1 cellular context compared by ENCODE assay signal in the genomic region with DNA sequence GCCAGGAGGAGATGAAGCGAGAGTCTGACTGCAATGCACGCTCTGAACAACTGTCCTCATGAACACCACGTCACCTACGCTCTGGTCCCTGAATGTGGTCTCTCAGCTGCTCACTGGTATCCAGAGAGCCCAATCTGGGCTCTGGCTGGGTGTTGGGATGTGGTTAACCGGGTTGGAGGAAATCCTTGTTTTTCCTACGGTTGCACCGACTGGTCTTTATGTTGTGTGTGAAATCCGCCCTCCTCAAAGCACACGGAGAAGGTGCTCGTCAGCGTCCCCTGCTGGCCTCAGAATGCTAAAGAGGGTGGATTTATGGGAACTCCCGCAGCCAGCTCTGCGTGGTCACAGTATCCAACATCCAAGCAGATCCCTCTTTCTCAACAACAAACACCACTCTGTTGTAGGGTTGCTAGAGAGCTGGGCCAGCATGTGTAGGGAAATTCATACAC.
A peak's percentile ranks its signal among the peaks of the same experiment; 100 is the strongest.
TF ChIP-seq lines count a peak whose summit lies in the region.

No MANE protein-coding gene starts in this region.

TF ChIP-seq in HepG2, 621 proteins besides CTCF, POLR2A, EP300 and RAD21 (continued from another document):
- TF ChIP-seq KAT2B (IDR thresholded peaks at IDR 0.05; ENCODE audit: borderline replicate concordance, low read depth, low read length) = no peak
- peak; percentile 40; the same call in 1 of the 2 replicates for TF ChIP-seq REPIN1 (CRISPR knock-in tag; IDR thresholded peaks at IDR 0.05; ENCODE audit: borderline replicate concordance, low read depth)
- peak; percentile 62 for TF ChIP-seq XRCC5 (optimal IDR thresholded peaks at IDR 0.05; ENCODE audit: low read length)
- no peak; the same call in 1 of the 2 replicates for TF ChIP-seq PITX1 (CRISPR knock-in tag; IDR thresholded peaks at IDR 0.05)
- TF ChIP-seq ZMAT3 (CRISPR knock-in tag; conservative IDR thresholded peaks at IDR 0.05) = no peak
- peak; percentile 81 for TF ChIP-seq SMC3 (IDR thresholded peaks at IDR 0.05; ENCODE audit: low read length)
- peak; percentile 74 for TF ChIP-seq STAG1 (CRISPR knock-in tag; IDR thresholded peaks at IDR 0.05)
- no peak for TF ChIP-seq ZNF232 (CRISPR knock-in tag; IDR thresholded peaks at IDR 0.05; ENCODE audit: borderline replicate concordance)
- TF ChIP-seq ISX (CRISPR knock-in tag; conservative IDR thresholded peaks at IDR 0.05) = no peak
- TF ChIP-seq, protein P1, sequence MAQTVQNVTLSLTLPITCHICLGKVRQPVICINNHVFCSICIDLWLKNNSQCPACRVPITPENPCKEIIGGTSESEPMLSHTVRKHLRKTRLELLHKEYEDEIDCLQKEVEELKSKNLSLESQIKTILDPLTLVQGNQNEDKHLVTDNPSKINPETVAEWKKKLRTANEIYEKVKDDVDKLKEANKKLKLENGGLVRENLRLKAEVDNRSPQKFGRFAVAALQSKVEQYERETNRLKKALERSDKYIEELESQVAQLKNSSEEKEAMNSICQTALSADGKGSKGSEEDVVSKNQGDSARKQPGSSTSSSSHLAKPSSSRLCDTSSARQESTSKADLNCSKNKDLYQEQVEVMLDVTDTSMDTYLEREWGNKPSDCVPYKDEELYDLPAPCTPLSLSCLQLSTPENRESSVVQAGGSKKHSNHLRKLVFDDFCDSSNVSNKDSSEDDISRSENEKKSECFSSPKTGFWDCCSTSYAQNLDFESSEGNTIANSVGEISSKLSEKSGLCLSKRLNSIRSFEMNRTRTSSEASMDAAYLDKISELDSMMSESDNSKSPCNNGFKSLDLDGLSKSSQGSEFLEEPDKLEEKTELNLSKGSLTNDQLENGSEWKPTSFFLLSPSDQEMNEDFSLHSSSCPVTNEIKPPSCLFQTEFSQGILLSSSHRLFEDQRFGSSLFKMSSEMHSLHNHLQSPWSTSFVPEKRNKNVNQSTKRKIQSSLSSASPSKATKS (CRISPR knock-in tag; IDR thresholded peaks at IDR 0.05) = no peak
- peak; percentile 42 for TF ChIP-seq ZFP36 (IDR thresholded peaks at IDR 0.05; ENCODE audit: borderline replicate concordance, low read depth, low read length, partially characterized antibody)
- no peak for TF ChIP-seq ZNF24 (IDR thresholded peaks at IDR 0.05)
- TF ChIP-seq ZBTB7B (CRISPR knock-in tag; IDR thresholded peaks at IDR 0.05) = no peak
- TF ChIP-seq, protein P2, sequence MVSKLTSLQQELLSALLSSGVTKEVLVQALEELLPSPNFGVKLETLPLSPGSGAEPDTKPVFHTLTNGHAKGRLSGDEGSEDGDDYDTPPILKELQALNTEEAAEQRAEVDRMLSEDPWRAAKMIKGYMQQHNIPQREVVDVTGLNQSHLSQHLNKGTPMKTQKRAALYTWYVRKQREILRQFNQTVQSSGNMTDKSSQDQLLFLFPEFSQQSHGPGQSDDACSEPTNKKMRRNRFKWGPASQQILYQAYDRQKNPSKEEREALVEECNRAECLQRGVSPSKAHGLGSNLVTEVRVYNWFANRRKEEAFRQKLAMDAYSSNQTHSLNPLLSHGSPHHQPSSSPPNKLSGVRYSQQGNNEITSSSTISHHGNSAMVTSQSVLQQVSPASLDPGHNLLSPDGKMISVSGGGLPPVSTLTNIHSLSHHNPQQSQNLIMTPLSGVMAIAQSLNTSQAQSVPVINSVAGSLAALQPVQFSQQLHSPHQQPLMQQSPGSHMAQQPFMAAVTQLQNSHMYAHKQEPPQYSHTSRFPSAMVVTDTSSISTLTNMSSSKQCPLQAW (CRISPR knock-in tag; IDR thresholded peaks at IDR 0.05) = peak; percentile 42; the same call in 1 of the 2 replicates
- TF ChIP-seq ZNF703 (CRISPR knock-in tag; IDR thresholded peaks at IDR 0.05; ENCODE audit: borderline replicate concordance) = no peak
- TF ChIP-seq SALL1 (CRISPR knock-in tag; IDR thresholded peaks at IDR 0.05) = peak; percentile 45
